Comparison of ENCODE assay signal across 8 cellular contexts in genomic region chr1:116763787-116764465, GRCh38. TPM values are rescaled to one million over a fixed set of nuclear protein-coding genes. Genes with fewer than 3 reads are reported as not detected.
A peak's percentile ranks its signal among the peaks of the same experiment; 100 is the strongest.
DNase-seq lines count a peak whose midpoint lies in the region; ATAC-seq and TF ChIP-seq lines count a peak whose summit lies in the region.

No MANE protein-coding gene starts in this region.

- peaks cover 39 to 95% (median 86%) of the 10 kb centered on the region in 3 donors for H3K36me3 Mint-ChIP-seq in naive thymus-derived CD8-positive, alpha-beta T cell

- no peak overlapping the region for H3K27ac ChIP-seq in mammary epithelial cell (ENCODE audit: insufficient read depth, low read depth, low read length)

- no peaks in the 10 kb centered on the region for H3K27me3 ChIP-seq in mammary epithelial cell (ENCODE audit: insufficient read depth, low read length)

- in situ Hi-C loops in mammary epithelial cell (cut with MboI; ENCODE audit: low sequenced_read_pairs in 2 of 2): no loop called here

- dilution Hi-C loops in mammary epithelial cell (cut with HindIII; ENCODE audit: low sequenced_read_pairs): no loop called here

- intact Hi-C loops in mammary epithelial cell (cut with micrococcal nuclease): loop anchor here (1.0 kb wide), 2 partner anchors 53 to 291 kb away; no protein-coding TSS in a partner anchor

- peak; percentile 6 to 15 for ATAC-seq in naive thymus-derived CD8-positive, alpha-beta T cell
- ATAC-seq in GM19023 (IDR thresholded peaks at IDR 0.05; ENCODE audit: unreplicated experiment): no peak

- H3K79me2 ChIP-seq in mammary epithelial cell (ENCODE audit: insufficient read depth, low read length): no peaks in the 10 kb centered on the region

- H3K4me3 ChIP-seq in mammary epithelial cell (replicated peaks in 1 of 3; ENCODE audit: insufficient read depth in 1 of 3, low read depth in 2 of 3, low read length in 3 of 3): no peak overlapping the region

- POLR2A ChIA-PET in naive thymus-derived CD8-positive, alpha-beta T cell (lab: Charles Lee): interaction anchor here (1.0 to 10.6 kb wide), 15 partner anchors 9 to 296 kb away, joined by 3 to 285 read pairs (median 5); partner anchors contain the start of genes CD2 and TTF2

- H3K9me3 ChIP-seq in mammary epithelial cell (replicated peaks; ENCODE audit: insufficient read depth, low read length): no peaks in the 10 kb centered on the region

- no TSS peak for BruUV-seq in mammary epithelial cell (replicated peaks; lab: Mats Ljungman, UMichigan)

- H3K27me3 Mint-ChIP-seq in naive thymus-derived CD8-positive, alpha-beta T cell: no peaks in the 10 kb centered on the region

- peaks cover 58 to 98% (median 96%) of the 10 kb centered on the region in 4 donors for H3K4me1 Mint-ChIP-seq in naive thymus-derived CD8-positive, alpha-beta T cell

- peak; percentile 49 to 52 for DNase-seq in SHP77 (lab: John Stamatoyannopoulos, UW)
- no peak for DNase-seq in SHP77 treated with DMSO at 0.1 percent for 48 hours (lab: John Stamatoyannopoulos, UW)
- peak; percentile 20 for DNase-seq in RPMI7951 (ENCODE audit: low read depth)
- no peak for DNase-seq in mammary epithelial cell
- peak in 4 of 10 donors; percentile 27 to 38 (median 32) for DNase-seq in naive thymus-derived CD8-positive, alpha-beta T cell
- no peak for DNase-seq in NCI-H510A treated with DMSO at 0.1 percent for 48 hours (lab: John Stamatoyannopoulos, UW)
- no peak for DNase-seq in NCI-H2081 treated with DMSO at 0.1 percent for 48 hours (lab: John Stamatoyannopoulos, UW)

- WGBS in mammary epithelial cell (ENCODE audit: low coverage, missing lambda C conversion rate): 87% methylated on average over 9 of the region's 11 CpGs

- no peak overlapping the region for H3K4me2 ChIP-seq in mammary epithelial cell (ENCODE audit: insufficient read depth, low read depth, low read length)

- H3K36me3 ChIP-seq in mammary epithelial cell (ENCODE audit: insufficient read depth, low read length): no peaks in the 10 kb centered on the region

- H3K9ac ChIP-seq in mammary epithelial cell (ENCODE audit: insufficient read depth, low read length): no peak overlapping the region

- no peaks in the 10 kb centered on the region for H4K20me1 ChIP-seq in mammary epithelial cell (ENCODE audit: insufficient read depth, low read length)

- CTCF ChIA-PET in mammary epithelial cell (lab: Charles Lee; ENCODE audit: low non-redundant PET): interaction anchor here (0.5 to 0.7 kb wide), 2 partner anchors 8 to 116 kb away, joined by 3 to 6 read pairs; no protein-coding TSS in a partner anchor

- H3K27ac Mint-ChIP-seq in naive thymus-derived CD8-positive, alpha-beta T cell: peak overlapping the region; percentile 97 to 99 (median 98)

- H3K4me3 Mint-ChIP-seq in naive thymus-derived CD8-positive, alpha-beta T cell: peak overlapping the region; percentile 68 to 91 (median 88)

- H2AFZ ChIP-seq in mammary epithelial cell (ENCODE audit: low read depth, low read length): no peak overlapping the region

- peak; percentile 46 to 59 for TF ChIP-seq CTCF in mammary epithelial cell (conservative IDR thresholded peaks at IDR 0.05 in 1 of 2, IDR thresholded peaks at IDR 0.05 in 1 of 2; ENCODE audit: extremely low read depth in 1 of 2, insufficient read depth in 1 of 2, low read depth in 1 of 2, low read length in 2 of 2)

- no peaks in the 10 kb centered on the region for H3K4me1 ChIP-seq in mammary epithelial cell (ENCODE audit: insufficient read depth, low read length)

- H3K9me3 Mint-ChIP-seq in naive thymus-derived CD8-positive, alpha-beta T cell: no peaks in the 10 kb centered on the region

RNA-seq across cellular contexts. Expression of gene CD2, which starts 9.7 kb away (rescaled TPM):
- total RNA-seq in RPMI7951 (2014; rRNA removed; shearing (Covaris generic)): not detected in 2 replicates
- not detected for total RNA-seq in mammary epithelial cell
- not detected for polyA plus RNA-seq in mammary epithelial cell
- not detected for polyA minus RNA-seq in mammary epithelial cell
- total RNA-seq in naive thymus-derived CD8-positive, alpha-beta T cell: 100 to 1,000 TPM; 178 to 189 TPM
- 100 to 1,000 TPM; 197 to 240 (median 222) TPM for polyA plus RNA-seq in naive thymus-derived CD8-positive, alpha-beta T cell

Comparison
In these comparisons a context has a peak if more than half of its experiments do, and no peak if none do; other contexts are left out.
1. DNase-seq: peak in SHP77 (2 of 2) and RPMI7951 (single experiment); none in SHP77 treated with DMSO at 0.1 percent for 48 hours (single experiment), mammary epithelial cell (single experiment), NCI-H510A treated with DMSO at 0.1 percent for 48 hours (single experiment) and NCI-H2081 treated with DMSO at 0.1 percent for 48 hours (single experiment).
2. RNA of gene CD2, which starts 9.7 kb away (total RNA-seq): 178 to 189 TPM in naive thymus-derived CD8-positive, alpha-beta T cell; not detected in RPMI7951 and not detected in mammary epithelial cell; every median in the first group is over 100 times any median in the second.